In genomic region chr17:7484067-7484963, GRCh38 we compare ENCODE assay signal across 9 cellular contexts. TPM values are rescaled to one million over a fixed set of nuclear protein-coding genes. Genes with fewer than 3 reads are reported as not detected.
DNase-seq lines count a peak whose midpoint lies in the region; ATAC-seq, FAIRE-seq and TF ChIP-seq lines count a peak whose summit lies in the region.
"Had no signal": no experiment of that assay in that cellular context is flagged by ENCODE, and none has a peak within 500 bp of the region (broad histone marks: within the 10 kb centered on the region; RNA-seq: fewer than 3 reads in every experiment).

Gene POLR2A, plus strand, starts transcription at chr17:7484366.

- H3K27me3 ChIP-seq in keratinocyte (ENCODE audit: control insufficient read depth, extremely low read depth, insufficient read depth, low read length) = no peaks in the 10 kb centered on the region

- peaks cover 49% of the 10 kb centered on the region for H3K79me2 ChIP-seq in keratinocyte (ENCODE audit: control insufficient read depth, insufficient read depth, low read length)

- ATAC-seq in GM19035 (IDR thresholded peaks at IDR 0.05; ENCODE audit: unreplicated experiment) (peak; percentile 62), HG03354 (IDR thresholded peaks at IDR 0.05; ENCODE audit: poor library complexity, severe bottlenecking, unreplicated experiment) (peak; percentile 65)

- dilution Hi-C loops in keratinocyte (cut with MboI; ENCODE audit: extremely low pct_ligation_motif_present, low sequenced_read_pairs) = no loop called here

- peak within 1 kb of the TSS; percentile 100 for H3K4me2 ChIP-seq in keratinocyte (ENCODE audit: control insufficient read depth, extremely low read depth, insufficient read depth, low read depth, low read length)

- H3K27ac ChIP-seq in keratinocyte (ENCODE audit: control insufficient read depth, insufficient read depth, low read length) = peak within 1 kb of the TSS; percentile 98

- H2AFZ ChIP-seq in keratinocyte (ENCODE audit: control insufficient read depth, low read length) = peak within 1 kb of the TSS; percentile 93

- H3K9me1 ChIP-seq in keratinocyte (ENCODE audit: control insufficient read depth, extremely low read depth, insufficient read depth, low read length) = no peaks in the 10 kb centered on the region

- H3K4me1 ChIP-seq in keratinocyte (ENCODE audit: control insufficient read depth, extremely low read depth, insufficient read depth, low read length) = peaks cover 32% of the 10 kb centered on the region

- peak within 1 kb of the TSS; percentile 98 for H3K9ac ChIP-seq in keratinocyte (ENCODE audit: control insufficient read depth, extremely low read depth, insufficient read depth, low read length)

- H3K9me3 ChIP-seq in keratinocyte (ENCODE audit: control insufficient read depth, low read depth, low read length) = no peaks in the 10 kb centered on the region

- peaks cover 9% of the 10 kb centered on the region for H4K20me1 ChIP-seq in keratinocyte (ENCODE audit: control insufficient read depth, extremely low read depth, insufficient read depth, low read length)

- H3K36me3 ChIP-seq in keratinocyte (ENCODE audit: control insufficient read depth in 2 of 2, extremely low read depth in 1 of 2, insufficient read depth in 2 of 2, low read length in 2 of 2) = peaks cover 0 to 1% of the 10 kb centered on the region in 2 experiments

- peak within 1 kb of the TSS; percentile 77 to 91 (median 90) for H3K4me3 ChIP-seq in keratinocyte (ENCODE audit: control insufficient read depth in 2 of 3, extremely low read depth in 1 of 3, insufficient read depth in 2 of 3, low read depth in 1 of 3, low read length in 3 of 3)

- peak; percentile 13 for FAIRE-seq in keratinocyte (lab: Jason Lieb, UNC)
- FAIRE-seq: colon had no signal

- no peak; the same call in 1 of the 2 replicates for TF ChIP-seq CTCF in AG09319 (IDR thresholded peaks at IDR 0.05; ENCODE audit: low read depth, low read length)
- TF ChIP-seq CTCF in keratinocyte (optimal IDR thresholded peaks at IDR 0.05 in 1 of 3, IDR thresholded peaks at IDR 0.05 in 1 of 3, conservative IDR thresholded peaks at IDR 0.05 in 1 of 3; ENCODE audit: extremely low read depth in 1 of 3, insufficient read depth in 2 of 3, low read length in 3 of 3) = peak in 1 of 3 experiments; percentile 5

- DNase-seq in AG09319 (ENCODE audit: extremely low read depth, low read depth) (peak; percentile 99), NCI-H446 treated with DMSO at 0.1 percent for 48 hours (lab: John Stamatoyannopoulos, UW) (peak; percentile 98), cerebellar nuclear complex (lab: John Stamatoyannopoulos, UW) (peak; percentile 81 to 96), keratinocyte (ENCODE audit: low read depth, low spot score) (peak; percentile 90)
- DNase-seq in activated CD4-positive, CD25-positive, alpha-beta regulatory T cell treated with anti-CD3 and anti-CD28 coated beads, Interleukin-2, amount 50 U/mL, for 72 hours = peak; percentile 98
- peak; percentile 98 for DNase-seq in stimulated activated CD4-positive, alpha-beta T cell treated with anti-CD3 and anti-CD28 coated beads, Interleukin-15, amount 100 ng/mL, for 1 hour (ENCODE audit: low read depth in 1 of 2, low spot score in 1 of 2)

RNA-seq across cellular contexts. Expression of gene POLR2A, which starts in this region (rescaled TPM):
- polyA plus RNA-seq in keratinocyte = 8.3 to 24.3 TPM (median 17.5 TPM) in 3 replicates
- 139 TPM for polyA plus RNA-seq in keratinocyte (2011; ENCODE audit: low read depth)
- 16.2 and 20.7 TPM in 2 replicates for polyA plus RNA-seq in keratinocyte (2011; cell fraction: cytosol; rRNA removed)
- 171 and 196 TPM in 2 replicates for polyA plus RNA-seq in keratinocyte (2011; cell fraction: nucleus; rRNA removed)
- 82.7 and 87.2 TPM in 2 replicates for polyA plus RNA-seq in keratinocyte (2012; ENCODE audit: low replicate concordance)
- 198 to 366 TPM (median 250 TPM) in 3 replicates for polyA minus RNA-seq in keratinocyte
- 118 TPM for polyA minus RNA-seq in keratinocyte (2011; cell fraction: cytosol; rRNA and poly(A)+ RNA removed)
- polyA minus RNA-seq in keratinocyte (2011; cell fraction: nucleus; rRNA and poly(A)+ RNA removed) = 310 and 430 TPM in 2 replicates

Comparison
In these comparisons a context has a peak if more than half of its experiments do, and no peak if none do; other contexts are left out.
1. Peak in every context shown above with its lines: DNase-seq, ATAC-seq, H3K4me3 ChIP-seq and H3K27ac ChIP-seq.